ENCODE assay signal across 1 cellular context in the genomic region with DNA sequence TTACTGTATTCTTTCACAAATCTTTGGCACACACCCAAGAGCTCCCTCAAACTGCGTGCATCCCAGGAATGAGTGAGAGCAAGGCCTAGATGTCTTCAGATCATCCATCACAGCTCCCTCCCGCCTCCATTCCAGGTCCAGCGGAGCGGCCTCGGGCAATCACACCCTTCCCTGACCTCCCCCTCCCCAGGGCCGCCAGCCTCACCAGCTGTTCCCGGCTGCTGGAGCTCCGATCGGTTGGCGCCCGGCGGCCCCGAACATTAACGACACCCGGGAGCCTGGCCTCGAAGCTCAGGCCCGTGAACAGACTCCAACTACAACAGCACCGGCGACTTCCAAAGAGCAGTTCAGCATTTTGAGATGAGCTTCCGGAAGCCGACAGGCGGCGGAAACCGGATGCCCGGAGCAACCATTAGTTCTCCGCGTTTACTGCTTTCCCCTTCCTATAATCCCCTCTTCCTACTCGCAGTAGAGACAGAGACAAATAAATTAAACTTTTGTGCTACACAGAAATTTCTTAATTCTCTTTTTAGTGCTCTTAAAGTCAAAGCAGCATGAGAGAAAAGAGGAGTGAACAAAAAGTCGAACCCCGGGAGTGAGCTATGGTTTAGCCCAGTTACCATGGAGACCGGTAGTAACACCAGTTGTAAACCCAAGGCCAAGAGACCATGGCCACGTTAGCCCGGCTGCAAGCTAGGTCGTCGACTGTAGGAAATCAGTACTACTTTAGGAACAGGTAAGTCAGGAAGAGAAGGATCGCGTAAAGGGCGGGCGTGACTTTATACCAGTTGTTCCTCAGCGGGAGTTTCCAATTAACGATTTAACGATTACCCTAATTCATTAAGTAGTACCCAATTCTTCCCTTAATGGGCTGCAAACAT.
TF ChIP-seq lines count a peak whose summit lies in the region.

A gene (minus strand): TSS at position 380 of the 881 bp plus-strand sequence. CDS start 119 bp downstream, at position 261.
A gene with protein sequence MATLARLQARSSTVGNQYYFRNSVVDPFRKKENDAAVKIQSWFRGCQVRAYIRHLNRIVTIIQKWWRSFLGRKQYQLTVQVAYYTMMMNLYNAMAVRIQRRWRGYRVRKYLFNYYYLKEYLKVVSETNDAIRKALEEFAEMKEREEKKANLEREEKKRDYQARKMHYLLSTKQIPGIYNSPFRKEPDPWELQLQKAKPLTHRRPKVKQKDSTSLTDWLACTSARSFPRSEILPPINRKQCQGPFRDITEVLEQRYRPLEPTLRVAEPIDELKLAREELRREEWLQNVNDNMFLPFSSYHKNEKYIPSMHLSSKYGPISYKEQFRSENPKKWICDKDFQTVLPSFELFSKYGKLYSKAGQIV (plus strand): TSS at position 634 of the 881 bp plus-strand sequence. CDS start 35 bp downstream, at position 669.

TF ChIP-seq in GM12878, 131 proteins besides CTCF, POLR2A, EP300 and RAD21 (continued from another document and continues in another):
- TF ChIP-seq, protein P1, sequence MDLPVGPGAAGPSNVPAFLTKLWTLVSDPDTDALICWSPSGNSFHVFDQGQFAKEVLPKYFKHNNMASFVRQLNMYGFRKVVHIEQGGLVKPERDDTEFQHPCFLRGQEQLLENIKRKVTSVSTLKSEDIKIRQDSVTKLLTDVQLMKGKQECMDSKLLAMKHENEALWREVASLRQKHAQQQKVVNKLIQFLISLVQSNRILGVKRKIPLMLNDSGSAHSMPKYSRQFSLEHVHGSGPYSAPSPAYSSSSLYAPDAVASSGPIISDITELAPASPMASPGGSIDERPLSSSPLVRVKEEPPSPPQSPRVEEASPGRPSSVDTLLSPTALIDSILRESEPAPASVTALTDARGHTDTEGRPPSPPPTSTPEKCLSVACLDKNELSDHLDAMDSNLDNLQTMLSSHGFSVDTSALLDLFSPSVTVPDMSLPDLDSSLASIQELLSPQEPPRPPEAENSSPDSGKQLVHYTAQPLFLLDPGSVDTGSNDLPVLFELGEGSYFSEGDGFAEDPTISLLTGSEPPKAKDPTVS (IDR thresholded peaks at IDR 0.05; ENCODE audit: low read depth, low read length): 0 out of 2 replicates have a peak, but pooled peaks have one; percentile 15
- TF ChIP-seq, protein P2, sequence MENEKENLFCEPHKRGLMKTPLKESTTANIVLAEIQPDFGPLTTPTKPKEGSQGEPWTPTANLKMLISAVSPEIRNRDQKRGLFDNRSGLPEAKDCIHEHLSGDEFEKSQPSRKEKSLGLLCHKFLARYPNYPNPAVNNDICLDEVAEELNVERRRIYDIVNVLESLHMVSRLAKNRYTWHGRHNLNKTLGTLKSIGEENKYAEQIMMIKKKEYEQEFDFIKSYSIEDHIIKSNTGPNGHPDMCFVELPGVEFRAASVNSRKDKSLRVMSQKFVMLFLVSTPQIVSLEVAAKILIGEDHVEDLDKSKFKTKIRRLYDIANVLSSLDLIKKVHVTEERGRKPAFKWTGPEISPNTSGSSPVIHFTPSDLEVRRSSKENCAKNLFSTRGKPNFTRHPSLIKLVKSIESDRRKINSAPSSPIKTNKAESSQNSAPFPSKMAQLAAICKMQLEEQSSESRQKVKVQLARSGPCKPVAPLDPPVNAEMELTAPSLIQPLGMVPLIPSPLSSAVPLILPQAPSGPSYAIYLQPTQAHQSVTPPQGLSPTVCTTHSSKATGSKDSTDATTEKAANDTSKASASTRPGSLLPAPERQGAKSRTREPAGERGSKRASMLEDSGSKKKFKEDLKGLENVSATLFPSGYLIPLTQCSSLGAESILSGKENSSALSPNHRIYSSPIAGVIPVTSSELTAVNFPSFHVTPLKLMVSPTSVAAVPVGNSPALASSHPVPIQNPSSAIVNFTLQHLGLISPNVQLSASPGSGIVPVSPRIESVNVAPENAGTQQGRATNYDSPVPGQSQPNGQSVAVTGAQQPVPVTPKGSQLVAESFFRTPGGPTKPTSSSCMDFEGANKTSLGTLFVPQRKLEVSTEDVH (IDR thresholded peaks at IDR 0.05; ENCODE audit: low read depth, partially characterized antibody): peak; percentile 83
- peak; percentile 83 for TF ChIP-seq POLR2AphosphoS5 (IDR thresholded peaks at IDR 0.05; ENCODE audit: low read length)
- TF ChIP-seq, protein P3, sequence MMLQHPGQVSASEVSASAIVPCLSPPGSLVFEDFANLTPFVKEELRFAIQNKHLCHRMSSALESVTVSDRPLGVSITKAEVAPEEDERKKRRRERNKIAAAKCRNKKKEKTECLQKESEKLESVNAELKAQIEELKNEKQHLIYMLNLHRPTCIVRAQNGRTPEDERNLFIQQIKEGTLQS (IDR thresholded peaks at IDR 0.05; ENCODE audit: borderline replicate concordance, extremely low read depth, low read depth, low read length): no peak
- peak; percentile 92 for TF ChIP-seq SMARCA5 (IDR thresholded peaks at IDR 0.05)
- no peak for TF ChIP-seq JUNB (IDR thresholded peaks at IDR 0.05)
- no peak for TF ChIP-seq CHD4 (IDR thresholded peaks at IDR 0.05)
- no peak for TF ChIP-seq ZNF622 (IDR thresholded peaks at IDR 0.05)
- TF ChIP-seq PAX5 (IDR thresholded peaks at IDR 0.05; ENCODE audit: borderline replicate concordance, low read depth, low read length): peak; percentile 14; the same call in 1 of the 2 replicates
- TF ChIP-seq YBX1 (IDR thresholded peaks at IDR 0.05): no peak
- TF ChIP-seq NBN (IDR thresholded peaks at IDR 0.05): peak; percentile 65
- no peak; the same call in 1 of the 2 replicates for TF ChIP-seq POLR2AphosphoS2 (IDR thresholded peaks at IDR 0.05; ENCODE audit: low read depth, low read length)
- TF ChIP-seq NR2F1 (conservative IDR thresholded peaks at IDR 0.05): no peak
- peak; percentile 83 for TF ChIP-seq ZNF207 (IDR thresholded peaks at IDR 0.05; ENCODE audit: borderline replicate concordance)
- TF ChIP-seq ZNF24 (IDR thresholded peaks at IDR 0.05): no peak
- TF ChIP-seq YY1 (IDR thresholded peaks at IDR 0.05; ENCODE audit: low read depth, low read length): peak; percentile 55
- TF ChIP-seq PAX8 (IDR thresholded peaks at IDR 0.05): no peak
- TF ChIP-seq HDGF (IDR thresholded peaks at IDR 0.05): no peak
- TF ChIP-seq, protein P4, sequence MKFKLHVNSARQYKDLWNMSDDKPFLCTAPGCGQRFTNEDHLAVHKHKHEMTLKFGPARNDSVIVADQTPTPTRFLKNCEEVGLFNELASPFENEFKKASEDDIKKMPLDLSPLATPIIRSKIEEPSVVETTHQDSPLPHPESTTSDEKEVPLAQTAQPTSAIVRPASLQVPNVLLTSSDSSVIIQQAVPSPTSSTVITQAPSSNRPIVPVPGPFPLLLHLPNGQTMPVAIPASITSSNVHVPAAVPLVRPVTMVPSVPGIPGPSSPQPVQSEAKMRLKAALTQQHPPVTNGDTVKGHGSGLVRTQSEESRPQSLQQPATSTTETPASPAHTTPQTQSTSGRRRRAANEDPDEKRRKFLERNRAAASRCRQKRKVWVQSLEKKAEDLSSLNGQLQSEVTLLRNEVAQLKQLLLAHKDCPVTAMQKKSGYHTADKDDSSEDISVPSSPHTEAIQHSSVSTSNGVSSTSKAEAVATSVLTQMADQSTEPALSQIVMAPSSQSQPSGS (IDR thresholded peaks at IDR 0.05; ENCODE audit: low read length): 0 out of 2 replicates have a peak, but pooled peaks have one; percentile 11
- TF ChIP-seq SIN3A (IDR thresholded peaks at IDR 0.05; ENCODE audit: low read depth, low read length): peak; percentile 70; the same call in 1 of the 2 replicates
- peak; percentile 10 for TF ChIP-seq SP1 (IDR thresholded peaks at IDR 0.05; ENCODE audit: low read depth, low read length)
- TF ChIP-seq, protein P5, sequence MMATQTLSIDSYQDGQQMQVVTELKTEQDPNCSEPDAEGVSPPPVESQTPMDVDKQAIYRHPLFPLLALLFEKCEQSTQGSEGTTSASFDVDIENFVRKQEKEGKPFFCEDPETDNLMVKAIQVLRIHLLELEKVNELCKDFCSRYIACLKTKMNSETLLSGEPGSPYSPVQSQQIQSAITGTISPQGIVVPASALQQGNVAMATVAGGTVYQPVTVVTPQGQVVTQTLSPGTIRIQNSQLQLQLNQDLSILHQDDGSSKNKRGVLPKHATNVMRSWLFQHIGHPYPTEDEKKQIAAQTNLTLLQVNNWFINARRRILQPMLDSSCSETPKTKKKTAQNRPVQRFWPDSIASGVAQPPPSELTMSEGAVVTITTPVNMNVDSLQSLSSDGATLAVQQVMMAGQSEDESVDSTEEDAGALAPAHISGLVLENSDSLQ (IDR thresholded peaks at IDR 0.05): peak; percentile 45; the same call in 1 of the 2 replicates
- TF ChIP-seq FOS (IDR thresholded peaks at IDR 0.05; ENCODE audit: borderline replicate concordance, extremely low read depth, insufficient read length): no peak
- TF ChIP-seq FOXK2 (IDR thresholded peaks at IDR 0.05): peak; percentile 98
- TF ChIP-seq, protein P6, sequence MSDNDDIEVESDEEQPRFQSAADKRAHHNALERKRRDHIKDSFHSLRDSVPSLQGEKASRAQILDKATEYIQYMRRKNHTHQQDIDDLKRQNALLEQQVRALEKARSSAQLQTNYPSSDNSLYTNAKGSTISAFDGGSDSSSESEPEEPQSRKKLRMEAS (IDR thresholded peaks at IDR 0.05; ENCODE audit: low read depth, low read length): no peak
- TF ChIP-seq, protein P7, sequence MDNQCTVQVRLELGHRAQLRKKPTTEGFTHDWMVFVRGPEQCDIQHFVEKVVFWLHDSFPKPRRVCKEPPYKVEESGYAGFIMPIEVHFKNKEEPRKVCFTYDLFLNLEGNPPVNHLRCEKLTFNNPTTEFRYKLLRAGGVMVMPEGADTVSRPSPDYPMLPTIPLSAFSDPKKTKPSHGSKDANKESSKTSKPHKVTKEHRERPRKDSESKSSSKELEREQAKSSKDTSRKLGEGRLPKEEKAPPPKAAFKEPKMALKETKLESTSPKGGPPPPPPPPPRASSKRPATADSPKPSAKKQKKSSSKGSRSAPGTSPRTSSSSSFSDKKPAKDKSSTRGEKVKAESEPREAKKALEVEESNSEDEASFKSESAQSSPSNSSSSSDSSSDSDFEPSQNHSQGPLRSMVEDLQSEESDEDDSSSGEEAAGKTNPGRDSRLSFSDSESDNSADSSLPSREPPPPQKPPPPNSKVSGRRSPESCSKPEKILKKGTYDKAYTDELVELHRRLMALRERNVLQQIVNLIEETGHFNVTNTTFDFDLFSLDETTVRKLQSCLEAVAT (IDR thresholded peaks at IDR 0.05): peak; percentile 66; the same call in 1 of the 2 replicates
- peak; percentile 29; the same call in 1 of the 2 replicates for TF ChIP-seq TCF12 (IDR thresholded peaks at IDR 0.05; ENCODE audit: low read depth, low read length)
- no peak for TF ChIP-seq MYB (IDR thresholded peaks at IDR 0.05; ENCODE audit: borderline replicate concordance, low read depth, low read length)
- TF ChIP-seq MYC (IDR thresholded peaks at IDR 0.05; ENCODE audit: insufficient read depth, insufficient read length, insufficient replicate concordance, low read length, severe bottlenecking): no peak
- peak; percentile 98 for TF ChIP-seq CHD1 (IDR thresholded peaks at IDR 0.05; ENCODE audit: low read depth, low read length)
- peak; percentile 97 for TF ChIP-seq SREBF1 (IDR thresholded peaks at IDR 0.05; ENCODE audit: low read length)
- peak; percentile 92 for TF ChIP-seq GABPA (IDR thresholded peaks at IDR 0.05; ENCODE audit: low read depth)
- peak; percentile 70; the same call in 1 of the 2 replicates for TF ChIP-seq FOXM1 (IDR thresholded peaks at IDR 0.05; ENCODE audit: low read depth, low read length)
- TF ChIP-seq MEF2B (IDR thresholded peaks at IDR 0.05; ENCODE audit: partially characterized antibody, poor library complexity, severe bottlenecking): peak; percentile 54
- TF ChIP-seq, protein P8, sequence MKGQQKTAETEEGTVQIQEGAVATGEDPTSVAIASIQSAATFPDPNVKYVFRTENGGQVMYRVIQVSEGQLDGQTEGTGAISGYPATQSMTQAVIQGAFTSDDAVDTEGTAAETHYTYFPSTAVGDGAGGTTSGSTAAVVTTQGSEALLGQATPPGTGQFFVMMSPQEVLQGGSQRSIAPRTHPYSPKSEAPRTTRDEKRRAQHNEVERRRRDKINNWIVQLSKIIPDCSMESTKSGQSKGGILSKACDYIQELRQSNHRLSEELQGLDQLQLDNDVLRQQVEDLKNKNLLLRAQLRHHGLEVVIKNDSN (IDR thresholded peaks at IDR 0.05; ENCODE audit: borderline replicate concordance, extremely low read length, insufficient read depth, low read depth, low read length): no peak
- TF ChIP-seq HDAC2 (IDR thresholded peaks at IDR 0.05): no peak
- TF ChIP-seq, protein P9, sequence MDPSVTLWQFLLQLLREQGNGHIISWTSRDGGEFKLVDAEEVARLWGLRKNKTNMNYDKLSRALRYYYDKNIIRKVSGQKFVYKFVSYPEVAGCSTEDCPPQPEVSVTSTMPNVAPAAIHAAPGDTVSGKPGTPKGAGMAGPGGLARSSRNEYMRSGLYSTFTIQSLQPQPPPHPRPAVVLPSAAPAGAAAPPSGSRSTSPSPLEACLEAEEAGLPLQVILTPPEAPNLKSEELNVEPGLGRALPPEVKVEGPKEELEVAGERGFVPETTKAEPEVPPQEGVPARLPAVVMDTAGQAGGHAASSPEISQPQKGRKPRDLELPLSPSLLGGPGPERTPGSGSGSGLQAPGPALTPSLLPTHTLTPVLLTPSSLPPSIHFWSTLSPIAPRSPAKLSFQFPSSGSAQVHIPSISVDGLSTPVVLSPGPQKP (IDR thresholded peaks at IDR 0.05; ENCODE audit: low read depth, low read length): peak; percentile 17; the same call in 1 of the 2 replicates
- no peak for TF ChIP-seq NRF1 (conservative IDR thresholded peaks at IDR 0.05; ENCODE audit: low read depth, low read length)
- TF ChIP-seq, protein P10, sequence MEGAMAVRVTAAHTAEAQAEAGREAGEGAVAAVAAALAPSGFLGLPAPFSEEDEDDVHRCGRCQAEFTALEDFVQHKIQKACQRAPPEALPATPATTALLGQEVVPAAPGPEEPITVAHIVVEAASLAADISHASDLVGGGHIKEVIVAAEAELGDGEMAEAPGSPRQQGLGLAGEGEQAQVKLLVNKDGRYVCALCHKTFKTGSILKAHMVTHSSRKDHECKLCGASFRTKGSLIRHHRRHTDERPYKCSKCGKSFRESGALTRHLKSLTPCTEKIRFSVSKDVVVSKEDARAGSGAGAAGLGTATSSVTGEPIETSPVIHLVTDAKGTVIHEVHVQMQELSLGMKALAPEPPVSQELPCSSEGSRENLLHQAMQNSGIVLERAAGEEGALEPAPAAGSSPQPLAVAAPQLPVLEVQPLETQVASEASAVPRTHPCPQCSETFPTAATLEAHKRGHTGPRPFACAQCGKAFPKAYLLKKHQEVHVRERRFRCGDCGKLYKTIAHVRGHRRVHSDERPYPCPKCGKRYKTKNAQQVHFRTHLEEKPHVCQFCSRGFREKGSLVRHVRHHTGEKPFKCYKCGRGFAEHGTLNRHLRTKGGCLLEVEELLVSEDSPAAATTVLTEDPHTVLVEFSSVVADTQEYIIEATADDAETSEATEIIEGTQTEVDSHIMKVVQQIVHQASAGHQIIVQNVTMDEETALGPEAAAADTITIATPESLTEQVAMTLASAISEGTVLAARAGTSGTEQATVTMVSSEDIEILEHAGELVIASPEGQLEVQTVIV (IDR thresholded peaks at IDR 0.05; ENCODE audit: borderline replicate concordance, partially characterized antibody): peak; percentile 73
- TF ChIP-seq IRF4 (IDR thresholded peaks at IDR 0.05; ENCODE audit: low read depth, low read length): no peak
- 0 out of 2 replicates have a peak, but pooled peaks have one; percentile 54 for TF ChIP-seq SMAD5 (IDR thresholded peaks at IDR 0.05; ENCODE audit: low read depth)
- TF ChIP-seq IKZF1 (conservative IDR thresholded peaks at IDR 0.05): peak; percentile 32
- TF ChIP-seq JUND (IDR thresholded peaks at IDR 0.05; ENCODE audit: low read depth, low read length): peak; percentile 97
- no peak for TF ChIP-seq STAT3 (IDR thresholded peaks at IDR 0.05; ENCODE audit: low read depth, low read length)
- peak; percentile 86; the same call in 1 of the 2 replicates for TF ChIP-seq NFXL1 (IDR thresholded peaks at IDR 0.05; ENCODE audit: borderline replicate concordance)
- no peak for TF ChIP-seq ESRRA (IDR thresholded peaks at IDR 0.05; ENCODE audit: low read length)
- no peak for TF ChIP-seq SMAD1 (IDR thresholded peaks at IDR 0.05; ENCODE audit: low read depth, partially characterized antibody)
- no peak for TF ChIP-seq NR2C1 (IDR thresholded peaks at IDR 0.05)
- TF ChIP-seq EGR1 (IDR thresholded peaks at IDR 0.05; ENCODE audit: borderline replicate concordance in 1 of 2, low read depth in 2 of 2, low read length in 2 of 2): no peak
